ENCODE assay signal across 26 cellular contexts in the genomic region with DNA sequence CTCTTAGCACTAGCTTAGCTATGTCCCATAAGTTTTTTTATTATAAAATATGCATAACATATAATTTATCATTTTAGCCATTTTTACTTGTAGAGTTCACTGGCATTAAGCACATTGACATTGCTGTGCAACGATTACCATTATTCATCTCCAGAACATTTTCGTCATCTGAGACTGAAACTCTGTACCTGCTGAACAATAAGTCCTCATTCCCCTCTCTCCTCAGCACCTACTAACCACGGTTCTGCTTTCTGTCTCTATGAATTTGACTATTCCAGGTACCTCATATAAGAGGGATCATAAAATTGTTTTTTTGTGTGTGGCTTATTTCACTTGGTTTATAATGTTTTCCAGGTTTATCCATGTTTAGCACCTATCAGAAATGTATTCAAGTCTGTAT.
"Had no signal": no experiment of that assay in that cellular context is flagged by ENCODE, and none has a peak within 500 bp of the region (broad histone marks: within the 10 kb centered on the region; RNA-seq: fewer than 3 reads in every experiment).

No MANE protein-coding gene starts in this region.

- H3K27me3 ChIP-seq: gastrocnemius medialis, ovary, sigmoid colon, suprapubic skin, transverse colon, upper lobe of right lung, uterus had no signal

- H3K36me3 ChIP-seq: gastrocnemius medialis, lower lobe of right lung, ovary, sigmoid colon, suprapubic skin, upper lobe of right lung, uterus had no signal

- H3K4me1 ChIP-seq: lower lobe of right lung, upper lobe of right lung, uterus had no signal

- H3K4me3 ChIP-seq: gastrocnemius medialis, lower lobe of right lung, ovary, psoas muscle, sigmoid colon, suprapubic skin, transverse colon, upper lobe of right lung, uterus had no signal

- FAIRE-seq: keratinocyte had no signal

- H3K36me3 Mint-ChIP-seq: natural killer cell had no signal

- H3K9me3 ChIP-seq: gastrocnemius medialis, lower lobe of right lung, ovary, psoas muscle, sigmoid colon, suprapubic skin, transverse colon, upper lobe of right lung, uterus had no signal

- H3K27me3 Mint-ChIP-seq: dendritic cell treated with granulocyte-macrophage colony-stimulating factor and Interleukin-4, amounts not matched to agents 40 ng/mL and 50 ng/mL, for 4 days; stimulated activated naive CD8-positive, alpha-beta T cell treated with anti-CD3 and anti-CD28 coated beads, Interleukin-15, Interleukin-2, amounts not matched to agents 100 ng/mL and 50 ng/mL, for 24 hours had no signal

- H3K9me3 Mint-ChIP-seq: natural killer cell had no signal

- H3K4me3 Mint-ChIP-seq: dendritic cell treated with granulocyte-macrophage colony-stimulating factor and Interleukin-4, amounts not matched to agents 40 ng/mL and 50 ng/mL, for 4 days; endodermal cell; natural killer cell; stimulated activated effector memory CD8-positive, alpha-beta T cell treated with anti-CD3 and anti-CD28 coated beads, Interleukin-12 subunit alpha, Interleukin-12 subunit beta, amount 100 ng/mL, for 72 hours; stimulated activated naive CD8-positive, alpha-beta T cell treated with anti-CD3 and anti-CD28 coated beads, Interleukin-15, Interleukin-2, amounts not matched to agents 100 ng/mL and 50 ng/mL, for 24 hours had no signal

- H3K27ac ChIP-seq: epithelial cell of prostate, gastrocnemius medialis, lower lobe of right lung, ovary, psoas muscle, sigmoid colon, suprapubic skin, transverse colon, upper lobe of right lung, uterus had no signal

- H3K27ac Mint-ChIP-seq: dendritic cell treated with granulocyte-macrophage colony-stimulating factor and Interleukin-4, amounts not matched to agents 40 ng/mL and 50 ng/mL, for 4 days; endodermal cell; stimulated activated effector memory CD8-positive, alpha-beta T cell treated with anti-CD3 and anti-CD28 coated beads, Interleukin-12 subunit alpha, Interleukin-12 subunit beta, amount 100 ng/mL, for 72 hours; stimulated activated naive CD8-positive, alpha-beta T cell treated with anti-CD3 and anti-CD28 coated beads, Interleukin-15, Interleukin-2, amounts not matched to agents 100 ng/mL and 50 ng/mL, for 24 hours had no signal

- DNase-seq: effector CD8-positive, alpha-beta T cell; endodermal cell; foreskin fibroblast; gastrocnemius medialis; head of caudate nucleus; left ventricle myocardium superior; lower lobe of right lung; natural killer cell; occipital lobe; ovary; posterior cingulate gyrus; psoas muscle; right cardiac atrium; sigmoid colon; stimulated activated CD4-positive, alpha-beta T cell treated with anti-CD3 and anti-CD28 coated beads, Interleukin-2, amount 100 ng/mL, for 24 hours; stimulated activated CD4-positive, alpha-beta T cell treated with anti-CD3 and anti-CD28 coated beads, Interleukin-4, amount 100 ng/mL, for 24 hours; transverse colon; upper lobe of right lung; uterus had no signal

- ATAC-seq: esophagus mucosa; gastrocnemius medialis; left ventricle myocardium superior; lower lobe of right lung; natural killer cell; psoas muscle; right cardiac atrium; stimulated activated effector memory CD8-positive, alpha-beta T cell treated with anti-CD3 and anti-CD28 coated beads, Interleukin-12 subunit alpha, Interleukin-12 subunit beta, amount 100 ng/mL, for 72 hours; upper lobe of right lung had no signal
